Comparison of ENCODE assay signal across 16 cellular contexts in genomic region chr5:89844548-89844947, GRCh38.
"Had no signal": no experiment of that assay in that cellular context is flagged by ENCODE, and none has a peak within 500 bp of the region (broad histone marks: within the 10 kb centered on the region; RNA-seq: fewer than 3 reads in every experiment).

No MANE protein-coding gene starts in this region.

- H3K36me3 Mint-ChIP-seq: naive thymus-derived CD4-positive, alpha-beta T cell had no signal

- FAIRE-seq: astrocyte, small intestine, urothelium cell line had no signal

- H3K27ac ChIP-seq: cardiac muscle cell, epithelial cell of prostate, gastroesophageal sphincter had no signal

- H3K36me3 ChIP-seq: cardiac muscle cell, gastroesophageal sphincter had no signal

- H3K4me1 Mint-ChIP-seq: activated CD4-positive, alpha-beta T cell treated with anti-CD3 and anti-CD28 coated beads for 36 hours; naive thymus-derived CD4-positive, alpha-beta T cell had no signal

- H3K9me3 ChIP-seq: gastroesophageal sphincter had no signal

- H3K27me3 Mint-ChIP-seq: activated CD4-positive, alpha-beta T cell treated with anti-CD3 and anti-CD28 coated beads for 36 hours; activated CD8-positive, alpha-beta T cell treated with anti-CD3 and anti-CD28 coated beads for 36 hours; naive thymus-derived CD4-positive, alpha-beta T cell had no signal

- ATAC-seq: activated CD4-positive, alpha-beta T cell treated with anti-CD3 and anti-CD28 coated beads for 36 hours; activated CD8-positive, alpha-beta T cell treated with anti-CD3 and anti-CD28 coated beads for 36 hours; gastroesophageal sphincter; left cardiac atrium; naive thymus-derived CD4-positive, alpha-beta T cell; right cardiac atrium had no signal

- DNase-seq: activated CD4-positive, alpha-beta T cell treated with anti-CD3 and anti-CD28 coated beads for 36 hours; activated CD8-positive, alpha-beta memory T cell treated with anti-CD3 and anti-CD28 coated beads, Interleukin-2, amount 50 U/mL, for 48 hours; activated CD8-positive, alpha-beta T cell treated with anti-CD3 and anti-CD28 coated beads for 36 hours; activated naive CD4-positive, alpha-beta T cell treated with Interleukin-2 at 50 U/mL for 16 hours; cortex of kidney; effector CD8-positive, alpha-beta T cell; left cardiac atrium; naive thymus-derived CD4-positive, alpha-beta T cell; right cardiac atrium; small intestine; T1000 had no signal

- H3K4me3 Mint-ChIP-seq: activated CD4-positive, alpha-beta T cell treated with anti-CD3 and anti-CD28 coated beads for 36 hours; activated CD8-positive, alpha-beta T cell treated with anti-CD3 and anti-CD28 coated beads for 36 hours; naive thymus-derived CD4-positive, alpha-beta T cell had no signal

- H3K27me3 ChIP-seq: cardiac muscle cell, gastroesophageal sphincter had no signal

- H3K9me3 Mint-ChIP-seq: activated CD8-positive, alpha-beta T cell treated with anti-CD3 and anti-CD28 coated beads for 36 hours had no signal

- H3K4me3 ChIP-seq: cardiac muscle cell, gastroesophageal sphincter had no signal

- H3K27ac Mint-ChIP-seq: activated CD4-positive, alpha-beta T cell treated with anti-CD3 and anti-CD28 coated beads for 36 hours; activated CD8-positive, alpha-beta T cell treated with anti-CD3 and anti-CD28 coated beads for 36 hours; naive thymus-derived CD4-positive, alpha-beta T cell had no signal
